Comparison of ENCODE assay signal across 8 cellular contexts in genomic region chr12:121576851-121577391, GRCh38. TPM values are rescaled to one million over a fixed set of nuclear protein-coding genes. Genes with fewer than 3 reads are reported as not detected.
DNase-seq lines count a peak whose midpoint lies in the region; ATAC-seq and TF ChIP-seq lines count a peak whose summit lies in the region.

No MANE protein-coding gene starts in this region.

- TF ChIP-seq EP300 in upper lobe of left lung (IDR thresholded peaks at IDR 0.05): no peak

- no peak for TF ChIP-seq POLR2A in upper lobe of left lung (IDR thresholded peaks at IDR 0.05)

- H3K36me3 ChIP-seq in right atrium auricular region (peaks cover 7% of the 10 kb centered on the region), upper lobe of left lung (peaks cover 0 to 14% (median 4%) of the 10 kb centered on the region in 4 donors)

- H3K27ac ChIP-seq in right atrium auricular region (peak overlapping the region; percentile 40 to 41), upper lobe of left lung (peak overlapping the region in 3 of 4 donors; percentile 26 to 51 (median 49))

- no peak for DNase-seq in right atrium auricular region (ENCODE audit: low spot score)
- no peak for DNase-seq in left ventricle myocardium superior
- DNase-seq in amniotic epithelial cell (ENCODE audit: low read depth): peak; percentile 79
- peak; percentile 74 for DNase-seq in iPS-NIHi11 (ENCODE audit: low spot score)
- DNase-seq in upper lobe of left lung: no peak
- DNase-seq in DMS 273 treated with DMSO at 0.1 percent for 48 hours (lab: John Stamatoyannopoulos, UW): no peak
- DNase-seq in stimulated activated naive CD4-positive, alpha-beta T cell (lab: John Stamatoyannopoulos, UW): no peak

- no peaks in the 10 kb centered on the region for H3K9me3 ChIP-seq in right atrium auricular region
- H3K9me3 ChIP-seq in upper lobe of left lung: no peaks in the 10 kb centered on the region

- intact Hi-C loops in left ventricle myocardium superior (cut with micrococcal nuclease): no loop called here

- H3K4me3 ChIP-seq in right atrium auricular region (no peak overlapping the region), upper lobe of left lung (no peak overlapping the region)

- ATAC-seq in left ventricle myocardium superior: no peak
- ATAC-seq in upper lobe of left lung (ENCODE audit: low FRiP score in 2 of 2): no peak
- ATAC-seq in GM18907 (IDR thresholded peaks at IDR 0.05; ENCODE audit: unreplicated experiment): no peak

- no peaks in the 10 kb centered on the region for H3K27me3 ChIP-seq in right atrium auricular region
- H3K27me3 ChIP-seq in upper lobe of left lung: no peaks in the 10 kb centered on the region

- WGBS in upper lobe of left lung, 2 donors: 58 to 59% methylated on average over 3 to 4 of the region's 4 CpGs

- H3K4me1 ChIP-seq in right atrium auricular region: peaks cover 0 to 49% of the 10 kb centered on the region in 2 donors
- H3K4me1 ChIP-seq in upper lobe of left lung: peaks cover 13 to 40% (median 36%) of the 10 kb centered on the region in 4 donors

- no peak for TF ChIP-seq CTCF in right atrium auricular region (IDR thresholded peaks at IDR 0.05)
- no peak for TF ChIP-seq CTCF in upper lobe of left lung (IDR thresholded peaks at IDR 0.05)

RNA-seq across cellular contexts. Expression of gene KDM2B, which starts 3.9 kb away (rescaled TPM):
- total RNA-seq in right atrium auricular region (10 to 100 TPM in 1 of 2 donors, 1 to 10 TPM in 1; 9.5 to 10.8 TPM), left ventricle myocardium superior (14.1 TPM), upper lobe of left lung (10 to 100 TPM; 29.5 to 81.7 (median 34.2) TPM)

RNA-seq across cellular contexts. Expression of gene ORAI1, which starts 49.4 kb away (rescaled TPM):
- total RNA-seq in right atrium auricular region (1 to 10 TPM; 6.8 to 8.3 TPM), left ventricle myocardium superior (10.1 TPM), upper lobe of left lung (10 to 100 TPM in 5 of 6 donors, 1 to 10 TPM in 1; 7.3 to 48.2 (median 34.3) TPM)

Comparison
In these comparisons a context has a peak if more than half of its experiments do, and no peak if none do; other contexts are left out.
1. DNase-seq: peak in amniotic epithelial cell (single experiment) and iPS-NIHi11 (single experiment); none in right atrium auricular region (single experiment), left ventricle myocardium superior (single experiment), upper lobe of left lung (0 of 2), DMS 273 treated with DMSO at 0.1 percent for 48 hours (single experiment) and stimulated activated naive CD4-positive, alpha-beta T cell (0 of 6).